Comparison of ENCODE assay signal across 10 cellular contexts in genomic region chr3:169836058-169836941, GRCh38. TPM values are rescaled to one million over a fixed set of nuclear protein-coding genes. Genes with fewer than 3 reads are reported as not detected.
DNase-seq lines count a peak whose midpoint lies in the region; ATAC-seq and TF ChIP-seq lines count a peak whose summit lies in the region.
"Had no signal": no experiment of that assay in that cellular context is flagged by ENCODE, and none has a peak within 500 bp of the region (broad histone marks: within the 10 kb centered on the region; RNA-seq: fewer than 3 reads in every experiment).

No MANE protein-coding gene starts in this region.

- no peaks in the 10 kb centered on the region for H3K4me1 ChIP-seq in foreskin keratinocyte
- no peaks in the 10 kb centered on the region for H3K4me1 ChIP-seq in mucosa of descending colon (ENCODE audit: low read depth)

- ATAC-seq in GM18498 (IDR thresholded peaks at IDR 0.05; ENCODE audit: unreplicated experiment) (peak; percentile 91), GM21723 (IDR thresholded peaks at IDR 0.05; ENCODE audit: unreplicated experiment) (peak; percentile 94), HG03469 (IDR thresholded peaks at IDR 0.05; ENCODE audit: unreplicated experiment) (peak; percentile 71), foreskin keratinocyte (peak; percentile 23), mucosa of descending colon (no peak)
- ATAC-seq: activated T-cell treated with anti-CD3 and anti-CD28 coated beads, Interleukin-2, amount 50 U/mL, for 72 hours had no signal

- no peak overlapping the region for H3K27ac ChIP-seq in foreskin keratinocyte

- no peaks in the 10 kb centered on the region for H3K27me3 ChIP-seq in foreskin keratinocyte

- CTCF ChIA-PET in HEK293T (lab: Yijun Ruan, JAX) = no interaction called here

- POLR2A ChIA-PET in HEK293T (lab: Yijun Ruan, JAX) = no interaction called here

- intact Hi-C loops in mucosa of descending colon (cut with DNase I, micrococcal nuclease) = no loop called here

- no peaks in the 10 kb centered on the region for H3K36me3 ChIP-seq in mucosa of descending colon (ENCODE audit: low read depth)

- DNase-seq in foreskin keratinocyte (no peak), HEK293T (ENCODE audit: extremely low spot score) (no peak), D341Med (ENCODE audit: low spot score) (no peak), mucosa of descending colon (no peak), globus pallidus (ENCODE audit: low spot score) (no peak)
- DNase-seq: activated T-cell treated with anti-CD3 and anti-CD28 coated beads, Interleukin-2, amount 50 U/mL, for 72 hours; NCI-H510A treated with DMSO at 0.1 percent for 48 hours had no signal

- H3K9me3 ChIP-seq in mucosa of descending colon = no peaks in the 10 kb centered on the region

- no peak for TF ChIP-seq CTCF in foreskin keratinocyte (conservative IDR thresholded peaks at IDR 0.05)
- no peak for TF ChIP-seq CTCF in mucosa of descending colon (IDR thresholded peaks at IDR 0.05)

- no peak overlapping the region for H3K4me3 ChIP-seq in mucosa of descending colon

TF ChIP-seq in HEK293T, 16 proteins besides CTCF, POLR2A, EP300 and RAD21:
- TF ChIP-seq NFRKB (IDR thresholded peaks at IDR 0.05) (no peak), TARDBP (IDR thresholded peaks at IDR 0.05) (no peak), FOXA1 (IDR thresholded peaks at IDR 0.05) (no peak), HDGF (IDR thresholded peaks at IDR 0.05; ENCODE audit: borderline replicate concordance) (no peak), SP1 (IDR thresholded peaks at IDR 0.05) (no peak), FOXK2 (IDR thresholded peaks at IDR 0.05) (no peak), ELF4 (IDR thresholded peaks at IDR 0.05) (no peak), SUZ12 (IDR thresholded peaks at IDR 0.05) (no peak), LEF1 (IDR thresholded peaks at IDR 0.05; ENCODE audit: borderline replicate concordance) (no peak), ZNF384 (IDR thresholded peaks at IDR 0.05) (no peak), CTBP1 (IDR thresholded peaks at IDR 0.05; ENCODE audit: borderline replicate concordance) (no peak), ARNT (IDR thresholded peaks at IDR 0.05) (no peak), FOXM1 (IDR thresholded peaks at IDR 0.05; ENCODE audit: borderline replicate concordance) (no peak), L3MBTL2 (conservative IDR thresholded peaks at IDR 0.05) (no peak)
- TF ChIP-seq, protein P1, sequence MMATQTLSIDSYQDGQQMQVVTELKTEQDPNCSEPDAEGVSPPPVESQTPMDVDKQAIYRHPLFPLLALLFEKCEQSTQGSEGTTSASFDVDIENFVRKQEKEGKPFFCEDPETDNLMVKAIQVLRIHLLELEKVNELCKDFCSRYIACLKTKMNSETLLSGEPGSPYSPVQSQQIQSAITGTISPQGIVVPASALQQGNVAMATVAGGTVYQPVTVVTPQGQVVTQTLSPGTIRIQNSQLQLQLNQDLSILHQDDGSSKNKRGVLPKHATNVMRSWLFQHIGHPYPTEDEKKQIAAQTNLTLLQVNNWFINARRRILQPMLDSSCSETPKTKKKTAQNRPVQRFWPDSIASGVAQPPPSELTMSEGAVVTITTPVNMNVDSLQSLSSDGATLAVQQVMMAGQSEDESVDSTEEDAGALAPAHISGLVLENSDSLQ (IDR thresholded peaks at IDR 0.05) = no peak

RNA-seq across cellular contexts. Expression of gene LRRC34, which starts 23.6 kb away (rescaled TPM):
- total RNA-seq in foreskin keratinocyte (1.7 and 2.6 TPM in 2 replicates), mucosa of descending colon (1 to 10 TPM in 1 of 3 donors, under 1 TPM in 2; 0.49 to 1.6 (median 0.67) TPM)
- 1.4 and 1.7 TPM in 2 replicates for polyA plus RNA-seq in foreskin keratinocyte

RNA-seq across cellular contexts. Expression of gene LRRIQ4, which starts 23.6 kb away (rescaled TPM):
- total RNA-seq in foreskin keratinocyte (0.04 TPM in 1 of 2 replicates, not detected in the other), mucosa of descending colon (under 1 TPM in 1 of 3 donors, not detected in 2; 0.22 TPM)
- not detected in 2 replicates for polyA plus RNA-seq in foreskin keratinocyte

RNA-seq across cellular contexts. Expression of gene LRRC31, which starts 33.4 kb away (rescaled TPM):
- total RNA-seq in foreskin keratinocyte = not detected in 2 replicates
- polyA plus RNA-seq in foreskin keratinocyte = not detected in 2 replicates
- total RNA-seq in mucosa of descending colon = 10 to 100 TPM; 16.5 to 63.8 (median 42.6) TPM
- total RNA-seq: activated T-cell treated with anti-CD3 and anti-CD28 coated beads, Interleukin-2, amount 50 U/mL, for 72 hours had no signal

Comparison
In these comparisons a context has a peak if more than half of its experiments do, and no peak if none do; other contexts are left out.
1. RNA of gene LRRC31, which starts 33.4 kb away (total RNA-seq): 16.5 to 63.8 TPM in mucosa of descending colon; not detected in foreskin keratinocyte; every median in the first group is over 10 times any median in the second.